Comparison of ENCODE assay signal across 10 cellular contexts in genomic region chr1:160101717-160102522, GRCh38. TPM values are rescaled to one million over a fixed set of nuclear protein-coding genes. Genes with fewer than 3 reads are reported as not detected.
DNase-seq lines count a peak whose midpoint lies in the region; ATAC-seq, FAIRE-seq and TF ChIP-seq lines count a peak whose summit lies in the region.
"Had no signal": no experiment of that assay in that cellular context is flagged by ENCODE, and none has a peak within 500 bp of the region (broad histone marks: within the 10 kb centered on the region; RNA-seq: fewer than 3 reads in every experiment).

No MANE protein-coding gene starts in this region.

- no peak for DNase-seq in GM12892 (ENCODE audit: insufficient read length)
- no peak for DNase-seq in immature natural killer cell
- DNase-seq in T-helper 9 cell: no peak
- DNase-seq in inferior parietal cortex (ENCODE audit: extremely low spot score): no peak
- DNase-seq in stimulated activated CD4-positive, alpha-beta T cell treated with anti-CD3 and anti-CD28 coated beads, Interleukin-4, amount 100 ng/mL, for 4 hours: no peak
- no peak for DNase-seq in aorta

- peaks cover 7 to 17% (median 10%) of the 10 kb centered on the region in 3 donors for H3K27me3 Mint-ChIP-seq in immature natural killer cell (ENCODE audit: low read depth in 3 of 3)

- H3K4me3 ChIP-seq in SU-DHL-6 (ENCODE audit: insufficient read depth, low read length, poor library complexity, severe bottlenecking) (no peak overlapping the region), skeletal muscle tissue (ENCODE audit: low read length in 3 of 3) (peak overlapping the region in 2 of 3 donors; percentile 41 to 49), aorta (ENCODE audit: low read length in 2 of 2) (no peak overlapping the region)

- H3K9me3 ChIP-seq in SU-DHL-6 (ENCODE audit: insufficient read depth, low read length) (no peaks in the 10 kb centered on the region), skeletal muscle tissue (ENCODE audit: control insufficient read depth in 3 of 3, low read length in 3 of 3) (no peaks in the 10 kb centered on the region), aorta (ENCODE audit: control insufficient read depth, low read length) (no peaks in the 10 kb centered on the region)
- H3K9me3 ChIP-seq: breast epithelium had no signal

- peak overlapping the region in 4 of 6 donors; percentile 28 to 85 (median 62) for H3K27ac Mint-ChIP-seq in immature natural killer cell

- H2AFZ ChIP-seq in SU-DHL-6 (ENCODE audit: low read depth, low read length, severe bottlenecking): no peak overlapping the region

- H3F3A ChIP-seq in SU-DHL-6 (ENCODE audit: insufficient read depth): peaks cover 8% of the 10 kb centered on the region

- H3K9me2 ChIP-seq in SU-DHL-6 (replicated peaks; ENCODE audit: insufficient read depth, low read length): no peaks in the 10 kb centered on the region

- peaks cover 41 to 56% (median 50%) of the 10 kb centered on the region in 3 donors for H3K4me1 ChIP-seq in skeletal muscle tissue (ENCODE audit: control insufficient read depth in 3 of 3, insufficient read depth in 3 of 3, low read length in 3 of 3)
- H3K4me1 ChIP-seq in aorta (ENCODE audit: control insufficient read depth in 1 of 2, insufficient read depth in 2 of 2, low read length in 2 of 2): no peaks in the 10 kb centered on the region

- no peak for TF ChIP-seq POLR2A in GM12892 (IDR thresholded peaks at IDR 0.05; ENCODE audit: low read depth, low read length)

- H3K27ac ChIP-seq in SU-DHL-6 (ENCODE audit: low read depth, low read length) (no peak overlapping the region), skeletal muscle tissue (ENCODE audit: low read depth, low read length) (peak overlapping the region; percentile 96), aorta (ENCODE audit: low read depth in 1 of 2, low read length in 2 of 2) (peak overlapping the region in 1 of 2 donors; percentile 8)

- peak overlapping the region; percentile 30; the same call in 1 of the 2 replicates for H3K9ac ChIP-seq in SU-DHL-6 (ENCODE audit: low read length)
- peak overlapping the region; percentile 65 to 86 (median 67) for H3K9ac ChIP-seq in skeletal muscle tissue (ENCODE audit: low read depth in 1 of 3, low read length in 3 of 3)

- TF ChIP-seq CTCF in SU-DHL-6 (IDR thresholded peaks at IDR 0.05; ENCODE audit: insufficient read depth, low read length, poor library complexity, severe bottlenecking): no peak

- H3K36me3 Mint-ChIP-seq in immature natural killer cell: no peaks in the 10 kb centered on the region

- no peaks in the 10 kb centered on the region for H3K9me3 Mint-ChIP-seq in immature natural killer cell

- intact Hi-C loops in aorta (cut with DNase I): loop anchor here (2.0 to 5.0 kb wide), 6 partner anchors 90 to 190 kb away; partner anchors contain the start of gene CASQ1 (in 1 of the 2)

- peaks cover 36 to 38% of the 10 kb centered on the region in 2 donors for H3K4me1 Mint-ChIP-seq in immature natural killer cell

- H3K36me3 ChIP-seq in SU-DHL-6 (ENCODE audit: low read length): no peaks in the 10 kb centered on the region
- no peaks in the 10 kb centered on the region for H3K36me3 ChIP-seq in skeletal muscle tissue (ENCODE audit: control insufficient read depth in 3 of 3, insufficient read depth in 3 of 3, low read length in 3 of 3)
- no peaks in the 10 kb centered on the region for H3K36me3 ChIP-seq in aorta (ENCODE audit: control insufficient read depth in 1 of 2, insufficient read depth in 2 of 2, low read length in 1 of 2)
- H3K36me3 ChIP-seq: breast epithelium had no signal

- H4K20me1 ChIP-seq in SU-DHL-6 (ENCODE audit: low read depth, low read length): no peaks in the 10 kb centered on the region

- peak; percentile 76 for FAIRE-seq in GM12892 (lab: Jason Lieb, UNC)

- ATAC-seq in aorta (ENCODE audit: low FRiP score): no peak

- no peak overlapping the region for H3K4me2 ChIP-seq in SU-DHL-6 (ENCODE audit: low read depth, low read length, poor library complexity, severe bottlenecking)

- H3K4me3 Mint-ChIP-seq in immature natural killer cell: no peak overlapping the region

- no peaks in the 10 kb centered on the region for H3K79me2 ChIP-seq in SU-DHL-6 (ENCODE audit: insufficient read depth, low read length)

- WGBS in aorta, 2 donors: 29 to 36% methylated on average over 9 of the region's 9 CpGs

- H3K27me3 ChIP-seq in SU-DHL-6 (ENCODE audit: low read length): no peaks in the 10 kb centered on the region
- H3K27me3 ChIP-seq in skeletal muscle tissue (ENCODE audit: control insufficient read depth in 3 of 3, insufficient read depth in 3 of 3, low read length in 3 of 3): no peaks in the 10 kb centered on the region
- H3K27me3 ChIP-seq in aorta (ENCODE audit: control insufficient read depth in 1 of 2, insufficient read depth in 2 of 2, low read length in 1 of 2): no peaks in the 10 kb centered on the region
- H3K27me3 ChIP-seq: breast epithelium had no signal

RNA-seq across cellular contexts. Expression of gene IGSF8, which starts 3.5 kb away (rescaled TPM):
- polyA plus RNA-seq in GM12892 (2012; ENCODE audit: missing spikeins): 4.2 TPM
- polyA plus RNA-seq in immature natural killer cell: 10 to 100 TPM; 29.1 to 57.4 (median 40.5) TPM
- total RNA-seq in skeletal muscle tissue: 11.5 TPM
- total RNA-seq in aorta: 10 to 100 TPM; 29.5 to 33.5 TPM
- polyA plus RNA-seq in aorta: 10 to 100 TPM; 10.5 to 48.0 TPM

RNA-seq across cellular contexts. Expression of gene ATP1A2, which starts 13.6 kb away (rescaled TPM):
- polyA plus RNA-seq in GM12892 (2012; ENCODE audit: missing spikeins): not detected
- not detected for polyA plus RNA-seq in immature natural killer cell
- total RNA-seq in skeletal muscle tissue: 38.1 TPM
- 10 to 100 TPM; 24.8 to 27.7 TPM for total RNA-seq in aorta
- polyA plus RNA-seq in aorta: 10 to 100 TPM; 15.3 to 26.9 TPM
- total RNA-seq: glomerular endothelial cell had no signal

RNA-seq across cellular contexts. Expression of gene KCNJ9, which starts 20.6 kb away (rescaled TPM):
- polyA plus RNA-seq in GM12892 (2012; ENCODE audit: missing spikeins): not detected
- polyA plus RNA-seq in immature natural killer cell (not detected), aorta (not detected)
- total RNA-seq in skeletal muscle tissue (not detected), aorta (not detected)
- total RNA-seq: breast epithelium, glomerular endothelial cell had no signal

RNA-seq across cellular contexts. Expression of gene KCNJ10, which starts 32.0 kb away (rescaled TPM):
- 0.15 TPM for polyA plus RNA-seq in GM12892 (2012; ENCODE audit: missing spikeins)
- not detected for polyA plus RNA-seq in immature natural killer cell
- total RNA-seq in skeletal muscle tissue: 0.52 TPM
- total RNA-seq in aorta: under 1 TPM; 0.10 to 0.24 TPM
- polyA plus RNA-seq in aorta: under 1 TPM in 1 of 2 donors, not detected in 1; 0.63 TPM
- total RNA-seq: glomerular endothelial cell had no signal

RNA-seq across cellular contexts. Expression of gene ATP1A4, which starts 49.5 kb away (rescaled TPM):
- 1.7 TPM for polyA plus RNA-seq in GM12892 (2012; ENCODE audit: missing spikeins)
- polyA plus RNA-seq in immature natural killer cell (not detected), aorta (under 1 TPM in 1 of 2 donors, not detected in 1; 0.36 TPM)
- total RNA-seq in skeletal muscle tissue (under 0.01 TPM), aorta (under 1 TPM in 1 of 2 donors, not detected in 1; 0.19 TPM)
- total RNA-seq: glomerular endothelial cell had no signal

Comparison
In these comparisons a context has a peak if more than half of its experiments do, and no peak if none do; other contexts are left out.
1. H3K4me3 ChIP-seq: peak in skeletal muscle tissue (2 of 3); none in SU-DHL-6 (single experiment) and aorta (0 of 2).